ENCODE assay signal across 1 cellular context in genomic region chr13:110485604-110486003, GRCh38.
TF ChIP-seq lines count a peak whose summit lies in the region.

No MANE protein-coding gene starts in this region.

TF ChIP-seq in HepG2, 621 proteins besides CTCF, POLR2A, EP300 and RAD21 (continued from another document and continues in another):
- no peak for TF ChIP-seq NR0B2 (CRISPR knock-in tag; IDR thresholded peaks at IDR 0.05)
- TF ChIP-seq FOXM1 (CRISPR knock-in tag; IDR thresholded peaks at IDR 0.05), result no peak
- no peak for TF ChIP-seq ZBTB8A (CRISPR knock-in tag; IDR thresholded peaks at IDR 0.05; ENCODE audit: borderline replicate concordance, low read depth)
- TF ChIP-seq KLF12 (CRISPR knock-in tag; IDR thresholded peaks at IDR 0.05; ENCODE audit: borderline replicate concordance), result no peak
- TF ChIP-seq SAFB2 (CRISPR knock-in tag; IDR thresholded peaks at IDR 0.05; ENCODE audit: borderline replicate concordance, low read depth), result no peak
- TF ChIP-seq IRF9 (CRISPR knock-in tag; IDR thresholded peaks at IDR 0.05; ENCODE audit: borderline replicate concordance), result no peak
- TF ChIP-seq ZFAT (CRISPR knock-in tag; conservative IDR thresholded peaks at IDR 0.05), result no peak
- no peak for TF ChIP-seq ZNF564 (CRISPR knock-in tag; IDR thresholded peaks at IDR 0.05)
- TF ChIP-seq ZNF589 (CRISPR knock-in tag; conservative IDR thresholded peaks at IDR 0.05), result no peak
- TF ChIP-seq ZNF205 (CRISPR knock-in tag; IDR thresholded peaks at IDR 0.05), result no peak
- TF ChIP-seq THAP11 (CRISPR knock-in tag; IDR thresholded peaks at IDR 0.05), result no peak
- TF ChIP-seq ZKSCAN8 (CRISPR knock-in tag; IDR thresholded peaks at IDR 0.05; ENCODE audit: borderline replicate concordance), result no peak
- peak; percentile 80 for TF ChIP-seq HMG20A (CRISPR knock-in tag; IDR thresholded peaks at IDR 0.05; ENCODE audit: borderline replicate concordance)
- TF ChIP-seq ARHGAP35 (CRISPR knock-in tag; IDR thresholded peaks at IDR 0.05; ENCODE audit: borderline replicate concordance), result no peak
- no peak for TF ChIP-seq ZBTB21 (CRISPR knock-in tag; IDR thresholded peaks at IDR 0.05)
- no peak for TF ChIP-seq PBX3 (CRISPR knock-in tag; IDR thresholded peaks at IDR 0.05; ENCODE audit: borderline replicate concordance)
- no peak for TF ChIP-seq AGO2 (optimal IDR thresholded peaks at IDR 0.05; ENCODE audit: low read depth, low read length)
- no peak; the same call in 1 of the 2 replicates for TF ChIP-seq NFKB2 (CRISPR knock-in tag; IDR thresholded peaks at IDR 0.05; ENCODE audit: borderline replicate concordance)
- TF ChIP-seq ZNF503 (CRISPR knock-in tag; IDR thresholded peaks at IDR 0.05), result no peak
- no peak for TF ChIP-seq PRMT3 (CRISPR knock-in tag; IDR thresholded peaks at IDR 0.05; ENCODE audit: borderline replicate concordance, low read depth)
- no peak for TF ChIP-seq EEA1 (CRISPR knock-in tag; IDR thresholded peaks at IDR 0.05; ENCODE audit: borderline replicate concordance)
- no peak for TF ChIP-seq ZNF704 (CRISPR knock-in tag; IDR thresholded peaks at IDR 0.05; ENCODE audit: borderline replicate concordance)
- no peak for TF ChIP-seq POLR2AphosphoS2 (IDR thresholded peaks at IDR 0.05; ENCODE audit: low read depth, low read length)
- TF ChIP-seq ZFYVE20 (CRISPR knock-in tag; IDR thresholded peaks at IDR 0.05; ENCODE audit: borderline replicate concordance, low read depth), result no peak
- TF ChIP-seq ZNF800 (CRISPR knock-in tag; IDR thresholded peaks at IDR 0.05), result no peak
- no peak for TF ChIP-seq ZZZ3 (CRISPR knock-in tag; IDR thresholded peaks at IDR 0.05; ENCODE audit: borderline replicate concordance)
- TF ChIP-seq CEBPG (CRISPR knock-in tag; IDR thresholded peaks at IDR 0.05), result no peak
- no peak for TF ChIP-seq POLR2G (IDR thresholded peaks at IDR 0.05; ENCODE audit: low read depth, low read length)
- TF ChIP-seq ZNF251 (CRISPR knock-in tag; IDR thresholded peaks at IDR 0.05), result no peak
- TF ChIP-seq JARID2 (CRISPR knock-in tag; IDR thresholded peaks at IDR 0.05; ENCODE audit: insufficient replicate concordance), result no peak
- TF ChIP-seq ZKSCAN1 (IDR thresholded peaks at IDR 0.05; ENCODE audit: low read length), result no peak
- no peak for TF ChIP-seq ZNF382 (CRISPR knock-in tag; IDR thresholded peaks at IDR 0.05; ENCODE audit: borderline replicate concordance)
- TF ChIP-seq KAT8 (CRISPR knock-in tag; IDR thresholded peaks at IDR 0.05), result no peak
- TF ChIP-seq ZFP37 (CRISPR knock-in tag; IDR thresholded peaks at IDR 0.05; ENCODE audit: borderline replicate concordance), result no peak
- no peak for TF ChIP-seq ZNF792 (CRISPR knock-in tag; IDR thresholded peaks at IDR 0.05)
- TF ChIP-seq FOSL1 (CRISPR knock-in tag; IDR thresholded peaks at IDR 0.05; ENCODE audit: borderline replicate concordance), result no peak
- TF ChIP-seq HOXD1 (CRISPR knock-in tag; IDR thresholded peaks at IDR 0.05), result no peak
- TF ChIP-seq ZNF264 (CRISPR knock-in tag; IDR thresholded peaks at IDR 0.05), result no peak
- TF ChIP-seq FOXK1 (CRISPR knock-in tag; IDR thresholded peaks at IDR 0.05; ENCODE audit: borderline replicate concordance, low read depth), result peak; percentile 78; the same call in 1 of the 2 replicates
- TF ChIP-seq ZNF674 (CRISPR knock-in tag; IDR thresholded peaks at IDR 0.05; ENCODE audit: low read depth), result no peak
- no peak for TF ChIP-seq PHF8 (CRISPR knock-in tag; IDR thresholded peaks at IDR 0.05)
- TF ChIP-seq GRHL1 (CRISPR knock-in tag; conservative IDR thresholded peaks at IDR 0.05), result no peak
- 0 out of 2 replicates have a peak, but pooled peaks have one; percentile 39 for TF ChIP-seq ZNF878 (CRISPR knock-in tag; IDR thresholded peaks at IDR 0.05)
- no peak for TF ChIP-seq ZNF235 (CRISPR knock-in tag; IDR thresholded peaks at IDR 0.05; ENCODE audit: borderline replicate concordance)
- peak; percentile 43; the same call in 1 of the 2 replicates for TF ChIP-seq TFAP4 (IDR thresholded peaks at IDR 0.05; ENCODE audit: borderline replicate concordance, low read depth)
- TF ChIP-seq ZBTB3 (CRISPR knock-in tag; IDR thresholded peaks at IDR 0.05; ENCODE audit: borderline replicate concordance, low read depth), result no peak
- no peak for TF ChIP-seq ZNF383 (CRISPR knock-in tag; IDR thresholded peaks at IDR 0.05; ENCODE audit: borderline replicate concordance)
- no peak for TF ChIP-seq SIX1 (CRISPR knock-in tag; IDR thresholded peaks at IDR 0.05; ENCODE audit: borderline replicate concordance)
- TF ChIP-seq TOPORS (CRISPR knock-in tag; IDR thresholded peaks at IDR 0.05), result no peak
- TF ChIP-seq DMTF1 (CRISPR knock-in tag; IDR thresholded peaks at IDR 0.05), result no peak
- peak; percentile 97 for TF ChIP-seq ARID5B (CRISPR knock-in tag; IDR thresholded peaks at IDR 0.05)
- TF ChIP-seq TBX2 (CRISPR knock-in tag; IDR thresholded peaks at IDR 0.05; ENCODE audit: borderline replicate concordance), result no peak; the same call in 1 of the 2 replicates
- no peak for TF ChIP-seq ZNF337 (CRISPR knock-in tag; IDR thresholded peaks at IDR 0.05; ENCODE audit: borderline replicate concordance, low read depth)
- TF ChIP-seq ZNF10 (CRISPR knock-in tag; IDR thresholded peaks at IDR 0.05; ENCODE audit: borderline replicate concordance, low read depth), result no peak
- TF ChIP-seq NCOR1 (IDR thresholded peaks at IDR 0.05; ENCODE audit: borderline replicate concordance, low read length), result peak; percentile 25; the same call in 1 of the 2 replicates
